1 cellular context compared by ENCODE assay signal in the genomic region with DNA sequence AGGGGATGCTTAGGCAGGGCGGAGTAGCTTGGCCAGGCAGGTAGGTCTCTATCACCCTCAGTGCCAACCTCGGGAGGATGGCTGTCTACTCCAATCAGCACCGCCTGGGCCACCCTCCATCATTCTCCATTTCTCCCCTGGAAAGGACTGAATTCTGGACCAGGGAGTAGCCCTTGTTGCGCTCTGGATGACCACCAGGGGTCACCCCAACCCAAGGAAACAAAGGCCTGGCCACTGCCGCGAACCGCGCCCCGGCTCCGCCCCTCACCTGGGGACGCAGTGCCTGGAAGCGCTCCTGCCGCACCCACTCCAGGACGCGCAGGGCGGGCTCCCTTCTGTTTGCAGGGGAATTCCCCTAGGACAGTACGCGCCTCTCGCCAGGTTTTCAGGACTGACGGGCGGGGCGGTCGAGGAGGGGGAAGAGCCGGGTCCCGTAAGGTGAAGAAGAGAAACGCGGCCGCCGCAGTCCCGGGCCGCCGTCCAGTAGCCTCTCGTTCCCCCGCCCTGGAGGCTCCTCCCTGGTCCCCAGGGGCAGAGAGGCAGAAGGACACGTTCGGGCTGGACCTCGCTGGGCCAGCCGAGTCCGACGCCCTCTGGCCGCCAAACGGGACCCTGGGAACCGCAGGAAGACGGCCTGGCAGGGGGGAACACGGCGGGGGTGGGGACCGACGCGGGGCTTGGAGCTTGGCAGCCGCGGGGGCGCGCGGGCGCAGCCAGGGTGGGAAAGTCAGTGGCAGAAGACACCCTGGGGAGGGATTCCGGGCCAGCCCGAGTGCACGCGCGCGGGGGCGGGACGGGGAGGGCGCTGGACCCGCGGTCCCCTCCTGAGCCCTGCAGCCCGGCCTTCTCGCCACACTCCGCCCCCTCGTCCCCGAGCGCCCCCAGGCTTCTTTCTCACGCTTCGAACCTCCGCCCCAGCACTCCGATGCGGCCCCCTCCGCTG.
TF ChIP-seq lines count a peak whose summit lies in the region.

No MANE protein-coding gene starts in this region.

TF ChIP-seq in GM12878, 131 proteins besides CTCF, POLR2A, EP300 and RAD21 (continued from another document):
- TF ChIP-seq, protein P1, sequence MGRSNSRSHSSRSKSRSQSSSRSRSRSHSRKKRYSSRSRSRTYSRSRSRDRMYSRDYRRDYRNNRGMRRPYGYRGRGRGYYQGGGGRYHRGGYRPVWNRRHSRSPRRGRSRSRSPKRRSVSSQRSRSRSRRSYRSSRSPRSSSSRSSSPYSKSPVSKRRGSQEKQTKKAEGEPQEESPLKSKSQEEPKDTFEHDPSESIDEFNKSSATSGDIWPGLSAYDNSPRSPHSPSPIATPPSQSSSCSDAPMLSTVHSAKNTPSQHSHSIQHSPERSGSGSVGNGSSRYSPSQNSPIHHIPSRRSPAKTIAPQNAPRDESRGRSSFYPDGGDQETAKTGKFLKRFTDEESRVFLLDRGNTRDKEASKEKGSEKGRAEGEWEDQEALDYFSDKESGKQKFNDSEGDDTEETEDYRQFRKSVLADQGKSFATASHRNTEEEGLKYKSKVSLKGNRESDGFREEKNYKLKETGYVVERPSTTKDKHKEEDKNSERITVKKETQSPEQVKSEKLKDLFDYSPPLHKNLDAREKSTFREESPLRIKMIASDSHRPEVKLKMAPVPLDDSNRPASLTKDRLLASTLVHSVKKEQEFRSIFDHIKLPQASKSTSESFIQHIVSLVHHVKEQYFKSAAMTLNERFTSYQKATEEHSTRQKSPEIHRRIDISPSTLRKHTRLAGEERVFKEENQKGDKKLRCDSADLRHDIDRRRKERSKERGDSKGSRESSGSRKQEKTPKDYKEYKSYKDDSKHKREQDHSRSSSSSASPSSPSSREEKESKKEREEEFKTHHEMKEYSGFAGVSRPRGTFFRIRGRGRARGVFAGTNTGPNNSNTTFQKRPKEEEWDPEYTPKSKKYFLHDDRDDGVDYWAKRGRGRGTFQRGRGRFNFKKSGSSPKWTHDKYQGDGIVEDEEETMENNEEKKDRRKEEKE (IDR thresholded peaks at IDR 0.05): no peak
- no peak for TF ChIP-seq MYC (IDR thresholded peaks at IDR 0.05; ENCODE audit: insufficient read depth, insufficient read length, insufficient replicate concordance, low read length, severe bottlenecking)
- no peak for TF ChIP-seq HDAC6 (IDR thresholded peaks at IDR 0.05; ENCODE audit: unreplicated experiment)
- TF ChIP-seq NFXL1 (IDR thresholded peaks at IDR 0.05; ENCODE audit: borderline replicate concordance): no peak
- TF ChIP-seq YY1 (IDR thresholded peaks at IDR 0.05; ENCODE audit: low read depth, low read length): peak; percentile 38; the same call in 1 of the 2 replicates
- no peak for TF ChIP-seq CREB1 (IDR thresholded peaks at IDR 0.05; ENCODE audit: low read depth)
- peak in 1 of 2 experiments; percentile 47; a peak in 2 of 4 replicates for TF ChIP-seq IKZF2 (IDR thresholded peaks at IDR 0.05)
- no peak for TF ChIP-seq PAX5 (IDR thresholded peaks at IDR 0.05; ENCODE audit: borderline replicate concordance, low read depth, low read length)
- peak; percentile 58; the same call in 1 of the 2 replicates for TF ChIP-seq RELB (IDR thresholded peaks at IDR 0.05; ENCODE audit: low read depth)
- no peak for TF ChIP-seq SIX5 (IDR thresholded peaks at IDR 0.05; ENCODE audit: low read depth, low read length, severe bottlenecking)
- no peak for TF ChIP-seq HCFC1 (IDR thresholded peaks at IDR 0.05; ENCODE audit: low read length)
- TF ChIP-seq, protein P2, sequence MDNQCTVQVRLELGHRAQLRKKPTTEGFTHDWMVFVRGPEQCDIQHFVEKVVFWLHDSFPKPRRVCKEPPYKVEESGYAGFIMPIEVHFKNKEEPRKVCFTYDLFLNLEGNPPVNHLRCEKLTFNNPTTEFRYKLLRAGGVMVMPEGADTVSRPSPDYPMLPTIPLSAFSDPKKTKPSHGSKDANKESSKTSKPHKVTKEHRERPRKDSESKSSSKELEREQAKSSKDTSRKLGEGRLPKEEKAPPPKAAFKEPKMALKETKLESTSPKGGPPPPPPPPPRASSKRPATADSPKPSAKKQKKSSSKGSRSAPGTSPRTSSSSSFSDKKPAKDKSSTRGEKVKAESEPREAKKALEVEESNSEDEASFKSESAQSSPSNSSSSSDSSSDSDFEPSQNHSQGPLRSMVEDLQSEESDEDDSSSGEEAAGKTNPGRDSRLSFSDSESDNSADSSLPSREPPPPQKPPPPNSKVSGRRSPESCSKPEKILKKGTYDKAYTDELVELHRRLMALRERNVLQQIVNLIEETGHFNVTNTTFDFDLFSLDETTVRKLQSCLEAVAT (IDR thresholded peaks at IDR 0.05): no peak
- peak; percentile 77 for TF ChIP-seq RELA (IDR thresholded peaks at IDR 0.05; ENCODE audit: borderline replicate concordance, partially characterized antibody)
- TF ChIP-seq, protein P3, sequence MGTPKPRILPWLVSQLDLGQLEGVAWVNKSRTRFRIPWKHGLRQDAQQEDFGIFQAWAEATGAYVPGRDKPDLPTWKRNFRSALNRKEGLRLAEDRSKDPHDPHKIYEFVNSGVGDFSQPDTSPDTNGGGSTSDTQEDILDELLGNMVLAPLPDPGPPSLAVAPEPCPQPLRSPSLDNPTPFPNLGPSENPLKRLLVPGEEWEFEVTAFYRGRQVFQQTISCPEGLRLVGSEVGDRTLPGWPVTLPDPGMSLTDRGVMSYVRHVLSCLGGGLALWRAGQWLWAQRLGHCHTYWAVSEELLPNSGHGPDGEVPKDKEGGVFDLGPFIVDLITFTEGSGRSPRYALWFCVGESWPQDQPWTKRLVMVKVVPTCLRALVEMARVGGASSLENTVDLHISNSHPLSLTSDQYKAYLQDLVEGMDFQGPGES (IDR thresholded peaks at IDR 0.05): no peak
- TF ChIP-seq SP1 (IDR thresholded peaks at IDR 0.05; ENCODE audit: low read depth, low read length): no peak
- no peak for TF ChIP-seq ELK1 (IDR thresholded peaks at IDR 0.05; ENCODE audit: low read depth, low read length)
- TF ChIP-seq SRF (IDR thresholded peaks at IDR 0.05; ENCODE audit: low read depth in 2 of 2, low read length in 2 of 2): no peak
- TF ChIP-seq LARP7 (IDR thresholded peaks at IDR 0.05): no peak
- TF ChIP-seq ESRRA (IDR thresholded peaks at IDR 0.05; ENCODE audit: low read length): no peak
- TF ChIP-seq WRNIP1 (IDR thresholded peaks at IDR 0.05; ENCODE audit: borderline replicate concordance, low read depth, low read length): no peak
- TF ChIP-seq NFIC (IDR thresholded peaks at IDR 0.05; ENCODE audit: low read depth, low read length): no peak
- no peak for TF ChIP-seq MEF2A (IDR thresholded peaks at IDR 0.05; ENCODE audit: insufficient read depth, low read depth, low read length)
- no peak for TF ChIP-seq BACH1 (IDR thresholded peaks at IDR 0.05; ENCODE audit: borderline replicate concordance)
- TF ChIP-seq TAF1 (IDR thresholded peaks at IDR 0.05; ENCODE audit: borderline replicate concordance, low read depth, low read length): no peak
- TF ChIP-seq CREM (IDR thresholded peaks at IDR 0.05; ENCODE audit: low read depth): no peak
- no peak for TF ChIP-seq ZNF384 (IDR thresholded peaks at IDR 0.05; ENCODE audit: borderline replicate concordance, low read depth, low read length)
- no peak for TF ChIP-seq BCL11A (IDR thresholded peaks at IDR 0.05; ENCODE audit: low read depth, low read length)
- no peak for TF ChIP-seq ZNF687 (IDR thresholded peaks at IDR 0.05)
- TF ChIP-seq ZNF207 (IDR thresholded peaks at IDR 0.05; ENCODE audit: borderline replicate concordance): peak; percentile 52; the same call in 1 of the 2 replicates
- no peak; the same call in 1 of the 2 replicates for TF ChIP-seq PKNOX1 (IDR thresholded peaks at IDR 0.05)
- no peak for TF ChIP-seq MYB (IDR thresholded peaks at IDR 0.05; ENCODE audit: borderline replicate concordance, low read depth, low read length)
- no peak for TF ChIP-seq ZNF622 (IDR thresholded peaks at IDR 0.05)
- no peak for TF ChIP-seq FOXM1 (IDR thresholded peaks at IDR 0.05; ENCODE audit: low read depth, low read length)
- TF ChIP-seq, protein P4, sequence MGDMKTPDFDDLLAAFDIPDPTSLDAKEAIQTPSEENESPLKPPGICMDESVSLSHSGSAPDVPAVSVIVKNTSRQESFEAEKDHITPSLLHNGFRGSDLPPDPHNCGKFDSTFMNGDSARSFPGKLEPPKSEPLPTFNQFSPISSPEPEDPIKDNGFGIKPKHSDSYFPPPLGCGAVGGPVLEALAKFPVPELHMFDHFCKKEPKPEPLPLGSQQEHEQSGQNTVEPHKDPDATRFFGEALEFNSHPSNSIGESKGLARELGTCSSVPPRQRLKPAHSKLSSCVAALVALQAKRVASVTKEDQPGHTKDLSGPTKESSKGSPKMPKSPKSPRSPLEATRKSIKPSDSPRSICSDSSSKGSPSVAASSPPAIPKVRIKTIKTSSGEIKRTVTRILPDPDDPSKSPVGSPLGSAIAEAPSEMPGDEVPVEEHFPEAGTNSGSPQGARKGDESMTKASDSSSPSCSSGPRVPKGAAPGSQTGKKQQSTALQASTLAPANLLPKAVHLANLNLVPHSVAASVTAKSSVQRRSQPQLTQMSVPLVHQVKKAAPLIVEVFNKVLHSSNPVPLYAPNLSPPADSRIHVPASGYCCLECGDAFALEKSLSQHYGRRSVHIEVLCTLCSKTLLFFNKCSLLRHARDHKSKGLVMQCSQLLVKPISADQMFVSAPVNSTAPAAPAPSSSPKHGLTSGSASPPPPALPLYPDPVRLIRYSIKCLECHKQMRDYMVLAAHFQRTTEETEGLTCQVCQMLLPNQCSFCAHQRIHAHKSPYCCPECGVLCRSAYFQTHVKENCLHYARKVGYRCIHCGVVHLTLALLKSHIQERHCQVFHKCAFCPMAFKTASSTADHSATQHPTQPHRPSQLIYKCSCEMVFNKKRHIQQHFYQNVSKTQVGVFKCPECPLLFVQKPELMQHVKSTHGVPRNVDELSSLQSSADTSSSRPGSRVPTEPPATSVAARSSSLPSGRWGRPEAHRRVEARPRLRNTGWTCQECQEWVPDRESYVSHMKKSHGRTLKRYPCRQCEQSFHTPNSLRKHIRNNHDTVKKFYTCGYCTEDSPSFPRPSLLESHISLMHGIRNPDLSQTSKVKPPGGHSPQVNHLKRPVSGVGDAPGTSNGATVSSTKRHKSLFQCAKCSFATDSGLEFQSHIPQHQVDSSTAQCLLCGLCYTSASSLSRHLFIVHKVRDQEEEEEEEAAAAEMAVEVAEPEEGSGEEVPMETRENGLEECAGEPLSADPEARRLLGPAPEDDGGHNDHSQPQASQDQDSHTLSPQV (IDR thresholded peaks at IDR 0.05): no peak
